ENCODE assay signal across 8 cellular contexts in the genomic region with DNA sequence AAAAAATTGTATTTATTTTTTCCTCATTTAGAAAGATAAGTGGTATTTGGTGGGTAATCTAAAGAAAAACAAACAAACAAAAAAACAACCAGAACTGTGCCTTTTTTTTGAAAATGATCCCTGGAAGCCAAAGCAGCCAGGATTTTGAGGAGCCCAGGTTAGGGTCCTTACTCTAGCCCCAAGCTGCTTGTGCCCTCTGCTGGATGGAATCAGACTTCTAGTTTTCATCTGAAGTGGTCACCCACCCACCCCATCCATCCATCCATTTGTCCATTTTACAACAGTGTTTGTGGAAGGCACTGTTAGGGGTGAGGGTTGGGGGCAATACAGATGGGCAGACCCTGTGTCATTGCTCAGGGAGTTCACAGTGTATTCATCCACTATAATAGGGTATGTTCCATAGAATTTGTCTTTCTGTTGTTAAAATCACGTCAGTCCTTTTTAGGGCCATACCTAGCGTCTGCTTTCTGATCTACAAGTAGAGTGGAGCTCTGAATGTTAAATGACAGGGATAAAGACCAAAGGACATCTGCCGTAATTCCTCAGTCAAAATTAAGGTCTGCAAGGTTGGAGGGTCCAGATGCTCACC. TPM values are rescaled to one million over a fixed set of nuclear protein-coding genes. Genes with fewer than 3 reads are reported as not detected.
DNase-seq lines count a peak whose midpoint lies in the region; ATAC-seq, FAIRE-seq and TF ChIP-seq lines count a peak whose summit lies in the region.

No MANE protein-coding gene starts in this region.

- intact Hi-C loops in adrenal gland (cut with DNase I), result loop anchor here in 1 of 2 donors (10.0 kb wide), 1 partner anchor 54 kb away; the partner anchor contains the start of gene DIO1

- no peak for TF ChIP-seq EP300 in A549 (IDR thresholded peaks at IDR 0.05)

- H3K9me3 ChIP-seq in A549, result no peaks in the 10 kb centered on the region
- H3K9me3 ChIP-seq in adrenal gland (replicated peaks in 1 of 3), result no peaks in the 10 kb centered on the region
- H3K9me3 ChIP-seq in liver (ENCODE audit: control insufficient read depth in 4 of 4, low read length in 3 of 4), result no peaks in the 10 kb centered on the region

- H3K4me2 ChIP-seq in A549, result no peak overlapping the region

- TF ChIP-seq POLR2A in A549 (IDR thresholded peaks at IDR 0.05; ENCODE audit: low read length) (no peak), adrenal gland (IDR thresholded peaks at IDR 0.05) (no peak)

- H3K9ac ChIP-seq in liver (ENCODE audit: low read depth in 1 of 2, low read length in 2 of 2), result no peak overlapping the region

- H3K4me3 ChIP-seq in A549 (no peak overlapping the region), adrenal gland (no peak overlapping the region), liver (ENCODE audit: low read depth in 1 of 3, low read length in 3 of 3) (no peak overlapping the region)

- DNase-seq in A549 (ENCODE audit: low read depth in 1 of 2, low spot score in 1 of 2) (peak; percentile 27 to 47), DMS53 (lab: John Stamatoyannopoulos, UW) (peak; percentile 68), NCI-H1092 treated with DMSO at 0.1 percent for 48 hours (lab: John Stamatoyannopoulos, UW) (peak; percentile 32), adrenal gland (peak in 2 of 7 donors; percentile 20 to 33), NK-92 (lab: John Stamatoyannopoulos, UW; ENCODE audit: unreplicated experiment) (no peak)

- POLR2A ChIA-PET in A549 (lab: Yijun Ruan, JAX), result no interaction called here

- TF ChIP-seq CTCF in A549 (IDR thresholded peaks at IDR 0.05) (peak; percentile 46), adrenal gland (IDR thresholded peaks at IDR 0.05) (peak in 4 of 6 experiments; percentile 40 to 52 (median 44)), liver (IDR thresholded peaks at IDR 0.05; ENCODE audit: low read depth, low read length, missing input control) (peak; percentile 40)

- no peak for FAIRE-seq in A549 (lab: Jason Lieb, UNC)

- no peak overlapping the region for H3K27ac ChIP-seq in A549
- peak overlapping the region in 1 of 5 donors; percentile 36 for H3K27ac ChIP-seq in adrenal gland
- H3K27ac ChIP-seq in liver (ENCODE audit: low read depth in 1 of 2, low read length in 2 of 2), result no peak overlapping the region

- ATAC-seq in A549 (no peak), HG03520 (IDR thresholded peaks at IDR 0.05; ENCODE audit: unreplicated experiment) (no peak), HG02938 (IDR thresholded peaks at IDR 0.05; ENCODE audit: unreplicated experiment) (no peak)

- CTCF ChIA-PET in A549 (lab: Yijun Ruan, JAX), result interaction anchor here (0.7 to 5.6 kb wide), 13 partner anchors 12 to 112 kb away, joined by 3 to 45 read pairs (median 5); partner anchors contain the start of gene DIO1

- H3K27me3 ChIP-seq in adrenal gland (no peaks in the 10 kb centered on the region), liver (ENCODE audit: control insufficient read depth in 4 of 4, insufficient read depth in 4 of 4, low read length in 3 of 4) (no peaks in the 10 kb centered on the region)

- 100% methylated on average over 3 of the region's 3 CpGs for WGBS in A549 (ENCODE audit: missing lambda C conversion rate)
- WGBS in adrenal gland, 4 donors, result 88 to 92% (median 88%) methylated on average over 3 of the region's 3 CpGs
- 91% methylated on average over 3 of the region's 3 CpGs for WGBS in liver

- TF ChIP-seq RAD21 in A549 (conservative IDR thresholded peaks at IDR 0.05 in 1 of 2, IDR thresholded peaks at IDR 0.05 in 1 of 2) (peak; percentile 56 to 65), liver (IDR thresholded peaks at IDR 0.05) (peak; percentile 83 to 90)

- H3K36me3 ChIP-seq in adrenal gland (replicated peaks in 1 of 2), result peaks cover 0 to 21% of the 10 kb centered on the region in 2 donors
- peaks cover 0 to 8% (median 3%) of the 10 kb centered on the region in 4 donors for H3K36me3 ChIP-seq in liver (ENCODE audit: control insufficient read depth in 4 of 4, insufficient read depth in 3 of 4, low read depth in 1 of 4, low read length in 3 of 4)

- peaks cover 9% of the 10 kb centered on the region; the same call in 2 of the 3 replicates for H3K4me1 ChIP-seq in A549
- peaks cover 18 to 73% of the 10 kb centered on the region in 2 donors for H3K4me1 ChIP-seq in adrenal gland (replicated peaks in 1 of 2)
- H3K4me1 ChIP-seq in liver (ENCODE audit: control insufficient read depth in 4 of 4, insufficient read depth in 4 of 4, low read length in 3 of 4), result peaks cover 2 to 20% (median 17%) of the 10 kb centered on the region in 4 donors

TF ChIP-seq in A549, 52 proteins besides CTCF, POLR2A, EP300 and RAD21:
- TF ChIP-seq SMC3 (IDR thresholded peaks at IDR 0.05) (peak; percentile 48), CHD4 (IDR thresholded peaks at IDR 0.05; ENCODE audit: borderline replicate concordance) (no peak), NPAS2 (CRISPR knock-in tag; IDR thresholded peaks at IDR 0.05; ENCODE audit: borderline replicate concordance) (no peak), HOXB5 (CRISPR knock-in tag; IDR thresholded peaks at IDR 0.05) (no peak), NFE2L2 (conservative IDR thresholded peaks at IDR 0.05; ENCODE audit: low read length) (no peak), GATA3 (IDR thresholded peaks at IDR 0.05; ENCODE audit: borderline replicate concordance) (no peak), MAZ (IDR thresholded peaks at IDR 0.05; ENCODE audit: borderline replicate concordance, low read depth, low read length) (no peak)
- TF ChIP-seq, protein P1, sequence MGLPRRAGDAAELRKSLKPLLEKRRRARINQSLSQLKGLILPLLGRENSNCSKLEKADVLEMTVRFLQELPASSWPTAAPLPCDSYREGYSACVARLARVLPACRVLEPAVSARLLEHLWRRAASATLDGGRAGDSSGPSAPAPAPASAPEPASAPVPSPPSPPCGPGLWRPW (IDR thresholded peaks at IDR 0.05), result no peak

TF ChIP-seq in liver, 16 proteins besides CTCF, POLR2A, EP300 and RAD21 (continues in another document):
- TF ChIP-seq YY1 (IDR thresholded peaks at IDR 0.05), result no peak
- TF ChIP-seq FOXA1 (IDR thresholded peaks at IDR 0.05), result no peak
- TF ChIP-seq JUND (IDR thresholded peaks at IDR 0.05), result no peak
- TF ChIP-seq, protein P2, sequence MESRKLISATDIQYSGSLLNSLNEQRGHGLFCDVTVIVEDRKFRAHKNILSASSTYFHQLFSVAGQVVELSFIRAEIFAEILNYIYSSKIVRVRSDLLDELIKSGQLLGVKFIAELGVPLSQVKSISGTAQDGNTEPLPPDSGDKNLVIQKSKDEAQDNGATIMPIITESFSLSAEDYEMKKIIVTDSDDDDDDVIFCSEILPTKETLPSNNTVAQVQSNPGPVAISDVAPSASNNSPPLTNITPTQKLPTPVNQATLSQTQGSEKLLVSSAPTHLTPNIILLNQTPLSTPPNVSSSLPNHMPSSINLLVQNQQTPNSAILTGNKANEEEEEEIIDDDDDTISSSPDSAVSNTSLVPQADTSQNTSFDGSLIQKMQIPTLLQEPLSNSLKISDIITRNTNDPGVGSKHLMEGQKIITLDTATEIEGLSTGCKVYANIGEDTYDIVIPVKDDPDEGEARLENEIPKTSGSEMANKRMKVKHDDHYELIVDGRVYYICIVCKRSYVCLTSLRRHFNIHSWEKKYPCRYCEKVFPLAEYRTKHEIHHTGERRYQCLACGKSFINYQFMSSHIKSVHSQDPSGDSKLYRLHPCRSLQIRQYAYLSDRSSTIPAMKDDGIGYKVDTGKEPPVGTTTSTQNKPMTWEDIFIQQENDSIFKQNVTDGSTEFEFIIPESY (IDR thresholded peaks at IDR 0.05), result no peak
- no peak for TF ChIP-seq EGR1 (IDR thresholded peaks at IDR 0.05; ENCODE audit: low read depth in 2 of 2)
- TF ChIP-seq, protein P3, sequence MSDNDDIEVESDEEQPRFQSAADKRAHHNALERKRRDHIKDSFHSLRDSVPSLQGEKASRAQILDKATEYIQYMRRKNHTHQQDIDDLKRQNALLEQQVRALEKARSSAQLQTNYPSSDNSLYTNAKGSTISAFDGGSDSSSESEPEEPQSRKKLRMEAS (IDR thresholded peaks at IDR 0.05), result no peak

RNA-seq across cellular contexts. Expression of gene LRRC42, which starts 3.0 kb away (rescaled TPM):
- 35.1 TPM in 2 replicates for polyA plus RNA-seq in A549 (2011; rRNA removed)
- 19.0 and 21.7 TPM in 2 replicates for polyA plus RNA-seq in A549 (2012; cell fraction: cytosol; rRNA removed)
- 12.8 and 13.7 TPM in 2 replicates for polyA plus RNA-seq in A549 (2012; cell fraction: nucleus; rRNA removed)
- polyA plus RNA-seq in A549 (2017; fragmentation: RNase III; extraction: RNeasy Plus Mini Kit Qiagen cat#74134 plus additional on column Dnase treatment), result 27.6 to 31.5 TPM (median 29.7 TPM) in 3 replicates
- 18.7 and 21.6 TPM in 2 replicates for polyA minus RNA-seq in A549 (2011; rRNA and poly(A)+ RNA removed)
- 10 to 100 TPM; 20.4 to 43.4 (median 31.6) TPM for total RNA-seq in adrenal gland
- polyA plus RNA-seq in adrenal gland, result 10 to 100 TPM; 15.2 to 36.6 (median 18.6) TPM
- 10 to 100 TPM in 1 of 2 donors, 1 to 10 TPM in 1; 9.8 to 10.4 TPM for total RNA-seq in liver
- polyA plus RNA-seq in liver, result 10 to 100 TPM; 11.4 to 14.8 TPM

RNA-seq across cellular contexts. Expression of gene IFT25, which starts 3.6 kb away (rescaled TPM):
- 37.0 and 49.4 TPM in 2 replicates for polyA plus RNA-seq in A549 (2011; rRNA removed)
- 17.0 and 20.0 TPM in 2 replicates for polyA plus RNA-seq in A549 (2012; cell fraction: cytosol; rRNA removed)
- 4.9 and 7.7 TPM in 2 replicates for polyA plus RNA-seq in A549 (2012; cell fraction: nucleus; rRNA removed)
- 39.0 to 41.4 TPM (median 41.3 TPM) in 3 replicates for polyA plus RNA-seq in A549 (2017; fragmentation: RNase III; extraction: RNeasy Plus Mini Kit Qiagen cat#74134 plus additional on column Dnase treatment)
- 2.5 and 2.8 TPM in 2 replicates for polyA minus RNA-seq in A549 (2011; rRNA and poly(A)+ RNA removed)
- total RNA-seq in adrenal gland, result 10 to 100 TPM in 7 of 8 donors, 1 to 10 TPM in 1; 7.2 to 37.3 (median 26.0) TPM
- 10 to 100 TPM; 25.5 to 39.1 (median 37.8) TPM for polyA plus RNA-seq in adrenal gland
- 10 to 100 TPM; 13.0 to 18.3 TPM for total RNA-seq in liver
- 10 to 100 TPM in 1 of 2 donors, 1 to 10 TPM in 1; 8.6 to 37.4 TPM for polyA plus RNA-seq in liver

RNA-seq across cellular contexts. Expression of gene DIO1, which starts 55.1 kb away (rescaled TPM):
- polyA plus RNA-seq in A549 (2011; rRNA removed) (0.13 TPM in 1 of 2 replicates, not detected in the other), A549 (2017; fragmentation: RNase III; extraction: RNeasy Plus Mini Kit Qiagen cat#74134 plus additional on column Dnase treatment) (not detected in 3 replicates), adrenal gland (under 1 TPM in 2 of 3 donors, not detected in 1; 0.03 to 0.11 TPM), liver (100 to 1,000 TPM in 1 of 2 donors, 10 to 100 TPM in 1; 23.9 to 176 TPM)
- polyA plus RNA-seq in A549 (2012; cell fraction: cytosol; rRNA removed), result not detected in 2 replicates
- polyA plus RNA-seq in A549 (2012; cell fraction: nucleus; rRNA removed), result not detected in 2 replicates
- polyA minus RNA-seq in A549 (2011; rRNA and poly(A)+ RNA removed), result not detected in 2 replicates
- total RNA-seq in adrenal gland (1 to 10 TPM in 1 of 8 donors, under 1 TPM in 1, not detected in 6; 0.19 to 1.5 TPM), liver (100 to 1,000 TPM in 1 of 2 donors, 10 to 100 TPM in 1; 36.5 to 155 TPM)

RNA-seq across cellular contexts. Expression of gene YIPF1, which starts 59.5 kb away (rescaled TPM):
- polyA plus RNA-seq in A549 (2011; rRNA removed) (30.1 and 34.6 TPM in 2 replicates), A549 (2017; fragmentation: RNase III; extraction: RNeasy Plus Mini Kit Qiagen cat#74134 plus additional on column Dnase treatment) (12.7 to 15.4 TPM (median 15.4 TPM) in 3 replicates), adrenal gland (10 to 100 TPM; 22.2 to 55.2 (median 23.1) TPM), liver (10 to 100 TPM; 28.0 to 28.2 TPM)
- polyA plus RNA-seq in A549 (2012; cell fraction: cytosol; rRNA removed), result 9.2 and 11.3 TPM in 2 replicates
- 6.6 and 9.2 TPM in 2 replicates for polyA plus RNA-seq in A549 (2012; cell fraction: nucleus; rRNA removed)
- polyA minus RNA-seq in A549 (2011; rRNA and poly(A)+ RNA removed), result 14.3 and 16.6 TPM in 2 replicates
- total RNA-seq in adrenal gland (10 to 100 TPM; 24.8 to 59.5 (median 38.9) TPM), liver (10 to 100 TPM; 19.9 to 29.6 TPM)

Comparison
In these comparisons a context has a peak if more than half of its experiments do, and no peak if none do; other contexts are left out.
1. RNA of gene DIO1, which starts 55.1 kb away (polyA plus RNA-seq): 23.9 to 176 TPM in liver; 0.13 TPM in A549 and 0.03 to 0.11 TPM in adrenal gland; every median in the first group is over 10 times any median in the second.
2. Peak in every context shown above with its lines, with median percentiles within 50 percentile points of each other: CTCF ChIP-seq.